Comparison of ENCODE assay signal across 20 cellular contexts in genomic region chr2:171513719-171514160, GRCh38. TPM values are rescaled to one million over a fixed set of nuclear protein-coding genes. Genes with fewer than 3 reads are reported as not detected.
DNase-seq lines count a peak whose midpoint lies in the region; ATAC-seq and TF ChIP-seq lines count a peak whose summit lies in the region.
"Had no signal": no experiment of that assay in that cellular context is flagged by ENCODE, and none has a peak within 500 bp of the region (broad histone marks: within the 10 kb centered on the region; RNA-seq: fewer than 3 reads in every experiment).

No MANE protein-coding gene starts in this region.

- peak; percentile 36 for ATAC-seq in GM21576 (IDR thresholded peaks at IDR 0.05; ENCODE audit: unreplicated experiment)
- ATAC-seq in PC-3, result no peak
- ATAC-seq: activated CD8-positive, alpha-beta T cell treated with anti-CD3 and anti-CD28 coated beads, Interleukin-2, amount 10 ng/mL, durations not matched to agents 7 days and 5 days; HepG2 had no signal

- peaks cover 0 to 10% (median 2%) of the 10 kb centered on the region in 3 donors for H3K36me3 Mint-ChIP-seq in CD8-positive, alpha-beta memory T cell

- no peak overlapping the region for H3K27ac Mint-ChIP-seq in CD8-positive, alpha-beta memory T cell
- H3K27ac Mint-ChIP-seq: activated CD8-positive, alpha-beta T cell treated with anti-CD3 and anti-CD28 coated beads, Interleukin-2, amount 10 ng/mL, durations not matched to agents 7 days and 5 days; activated naive CD8-positive, alpha-beta T cell had no signal

- no peak overlapping the region for H3K4me3 ChIP-seq in CD8-positive, alpha-beta memory T cell (ENCODE audit: low read length)
- H3K4me3 ChIP-seq in iPS-20b (ENCODE audit: low read length) (no peak overlapping the region), PC-3 (ENCODE audit: low read length) (no peak overlapping the region)
- H3K4me3 ChIP-seq: esophagus muscularis mucosa, lung had no signal

- H3K27me3 Mint-ChIP-seq in CD8-positive, alpha-beta memory T cell, result peaks cover 5 to 7% of the 10 kb centered on the region in 2 donors

- no peak for TF ChIP-seq CTCF in PC-3 (conservative IDR thresholded peaks at IDR 0.05; ENCODE audit: low read depth, low read length)

- H3K36me3 ChIP-seq in CD8-positive, alpha-beta memory T cell (ENCODE audit: insufficient read depth, low read length), result no peaks in the 10 kb centered on the region
- H3K36me3 ChIP-seq in iPS-20b (ENCODE audit: insufficient read depth, low read depth, low read length) (no peaks in the 10 kb centered on the region), PC-3 (ENCODE audit: low read depth, low read length) (no peaks in the 10 kb centered on the region)
- H3K36me3 ChIP-seq: esophagus muscularis mucosa had no signal

- no peaks in the 10 kb centered on the region for H3K27me3 ChIP-seq in CD8-positive, alpha-beta memory T cell (ENCODE audit: insufficient read depth, low read length, poor library complexity, severe bottlenecking)
- H3K27me3 ChIP-seq in iPS-20b (ENCODE audit: insufficient read depth, low read length) (no peaks in the 10 kb centered on the region), PC-3 (ENCODE audit: low read length) (no peaks in the 10 kb centered on the region)
- H3K27me3 ChIP-seq: esophagus muscularis mucosa had no signal

- no peak overlapping the region for H3K4me3 Mint-ChIP-seq in CD8-positive, alpha-beta memory T cell
- H3K4me3 Mint-ChIP-seq: activated CD8-positive, alpha-beta T cell treated with anti-CD3 and anti-CD28 coated beads, Interleukin-2, amount 10 ng/mL, durations not matched to agents 7 days and 5 days; activated naive CD8-positive, alpha-beta T cell had no signal

- peaks cover 3 to 6% (median 5%) of the 10 kb centered on the region in 3 donors for H3K4me1 Mint-ChIP-seq in CD8-positive, alpha-beta memory T cell

- peak overlapping the region; percentile 38 for H3K27ac ChIP-seq in CD8-positive, alpha-beta memory T cell (ENCODE audit: low read depth, low read length)
- H3K27ac ChIP-seq in iPS-20b (ENCODE audit: low read length), result no peak overlapping the region
- H3K27ac ChIP-seq in PC-3 (ENCODE audit: low read length), result no peak overlapping the region
- H3K27ac ChIP-seq: esophagus muscularis mucosa, parathyroid adenoma had no signal

- H2AFZ ChIP-seq in PC-3 (ENCODE audit: low read length), result no peak overlapping the region
- H2AFZ ChIP-seq: parathyroid adenoma had no signal

- H3K4me1 ChIP-seq in CD8-positive, alpha-beta memory T cell (ENCODE audit: insufficient read depth, low read length), result no peaks in the 10 kb centered on the region
- H3K4me1 ChIP-seq in iPS-20b (ENCODE audit: insufficient read depth, low read length), result peaks cover 11% of the 10 kb centered on the region
- H3K4me1 ChIP-seq in PC-3 (ENCODE audit: insufficient read depth, low read length), result 0 out of 2 replicates have a peak, but pooled peaks cover 4% of the 10 kb centered on the region
- H3K4me1 ChIP-seq: esophagus muscularis mucosa, parathyroid adenoma had no signal

- CTCF ChIA-PET in CD8-positive, alpha-beta memory T cell (lab: Charles Lee), result no interaction called here
- CTCF ChIA-PET in PC-3 (lab: Charles Lee), result no interaction called here

- H3K9me2 ChIP-seq in PC-3 (replicated peaks; ENCODE audit: low read length), result no peaks in the 10 kb centered on the region

- intact Hi-C loops in PC-3 (cut with micrococcal nuclease), result no loop called here

- H3K4me2 ChIP-seq in PC-3 (ENCODE audit: low read length), result no peak overlapping the region

- H3K9me3 ChIP-seq in CD8-positive, alpha-beta memory T cell (ENCODE audit: low read length), result no peaks in the 10 kb centered on the region
- H3K9me3 ChIP-seq in iPS-20b (ENCODE audit: insufficient read depth, low read depth, low read length) (no peaks in the 10 kb centered on the region), PC-3 (ENCODE audit: low read length) (no peaks in the 10 kb centered on the region)
- H3K9me3 ChIP-seq: esophagus muscularis mucosa had no signal

- no TSS peak for BruUV-seq in PC-3 (replicated peaks; lab: Mats Ljungman, UMichigan)

- H3F3A ChIP-seq in PC-3 (ENCODE audit: low read length, unreplicated experiment), result no peaks in the 10 kb centered on the region

- 0 out of 2 replicates have a peak overlapping the region, but pooled peaks have one; percentile 3 for H3K9ac ChIP-seq in iPS-20b (ENCODE audit: low read depth, low read length)
- H3K9ac ChIP-seq in PC-3 (ENCODE audit: low read length), result no peak overlapping the region
- H3K9ac ChIP-seq: parathyroid adenoma had no signal

- DNase-seq in CD8-positive, alpha-beta memory T cell, result no peak
- DNase-seq in NOMO-1 treated with DMSO at 0.1 percent for 48 hours (lab: John Stamatoyannopoulos, UW; ENCODE audit: unreplicated experiment) (peak; percentile 60), H4 (ENCODE audit: low spot score) (no peak), activated gamma-delta T cell treated with Interleukin-2 at 50 U/mL for 16 hours (no peak), PC-3 (no peak), NCI-H510A treated with DMSO at 0.1 percent for 48 hours (lab: John Stamatoyannopoulos, UW) (no peak)
- DNase-seq: activated CD8-positive, alpha-beta T cell treated with anti-CD3 and anti-CD28 coated beads, Interleukin-2, amount 10 ng/mL, durations not matched to agents 7 days and 5 days; cerebellar nuclear complex; DMS79 treated with DMSO at 0.1 percent for 48 hours; hippocampal formation; NCI-H1694; stimulated activated CD4-positive, alpha-beta T cell treated with anti-CD3 and anti-CD28 coated beads, Interleukin-1b, Interleukin-23, amount 100 ng/mL, for 48 hours; stimulated activated naive CD4-positive, alpha-beta T cell had no signal

- POLR2A ChIA-PET in CD8-positive, alpha-beta memory T cell (lab: Charles Lee), result no interaction called here
- POLR2A ChIA-PET in PC-3 (lab: Charles Lee; ENCODE audit: unreplicated experiment), result no interaction called here

- no peaks in the 10 kb centered on the region for H4K20me1 ChIP-seq in PC-3 (ENCODE audit: low read length)

- H3K9me3 Mint-ChIP-seq in CD8-positive, alpha-beta memory T cell, result no peaks in the 10 kb centered on the region

- no peaks in the 10 kb centered on the region for H3K79me2 ChIP-seq in PC-3 (ENCODE audit: low read length)
- H3K79me2 ChIP-seq: parathyroid adenoma had no signal

RNA-seq across cellular contexts. Expression of gene CYBRD1, which starts 8.5 kb away (rescaled TPM):
- 1 to 10 TPM in 1 of 2 experiments, under 1 TPM in 1; 0.95 to 1.2 TPM for total RNA-seq in CD8-positive, alpha-beta memory T cell
- polyA plus RNA-seq in CD8-positive, alpha-beta memory T cell, result 1.2 TPM
- total RNA-seq in H4 (2014; rRNA removed; shearing (Covaris generic)), result 38.0 and 39.3 TPM in 2 replicates
- 0.87 and 1.7 TPM in 2 replicates for total RNA-seq in PC-3 (2014; rRNA removed)

Comparison
In these comparisons a context has a peak if more than half of its experiments do, and no peak if none do; other contexts are left out.
1. RNA of gene CYBRD1, which starts 8.5 kb away (total RNA-seq): 38.0 to 39.3 TPM in H4; 0.95 to 1.2 TPM in CD8-positive, alpha-beta memory T cell and 0.87 to 1.7 TPM in PC-3; every median in the first group is over 10 times any median in the second.